In the genomic region with DNA sequence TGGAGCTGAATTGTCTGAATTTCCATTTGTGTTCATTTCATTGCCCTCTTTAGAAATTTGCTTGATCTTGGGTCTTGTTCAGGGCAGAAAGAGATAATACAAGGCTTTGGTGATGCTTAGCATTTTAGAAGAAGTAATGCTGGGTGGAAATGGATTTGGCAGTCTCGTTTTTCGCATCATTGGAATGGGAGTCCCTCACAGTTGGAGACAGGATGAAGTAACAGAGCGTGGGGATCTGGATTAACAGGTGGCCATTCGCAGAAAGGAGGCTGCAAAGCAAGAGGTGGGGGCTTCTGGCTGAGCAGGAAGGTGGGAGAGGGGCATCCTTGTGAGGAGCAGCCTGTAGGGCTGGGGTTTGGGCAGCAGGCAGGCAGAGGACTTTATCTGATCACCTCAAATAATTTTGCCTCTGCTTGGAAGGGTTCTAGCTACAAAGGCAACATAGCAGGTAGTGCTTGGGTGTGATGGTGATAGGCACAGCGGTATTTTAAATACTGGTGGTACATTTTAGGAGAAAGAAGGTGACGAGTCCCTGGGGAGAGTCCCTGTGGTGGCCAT, we compare ENCODE assay signal across 1 cellular context.
A peak's percentile ranks its signal among the peaks of the same experiment; 100 is the strongest.
TF ChIP-seq lines count a peak whose summit lies in the region.

No MANE protein-coding gene starts in this region.

TF ChIP-seq in HEK293, 187 proteins besides CTCF, POLR2A, EP300 and RAD21 (continued from another document):
- TF ChIP-seq SP7 (tag by site-specific recombination; IDR thresholded peaks at IDR 0.05) (peak; percentile 45; the same call in 1 of the 2 replicates), ZNF239 (tag by site-specific recombination; IDR thresholded peaks at IDR 0.05) (no peak)
